8 cellular contexts compared by ENCODE assay signal in genomic region chr12:46269429-46270241, GRCh38. TPM values are rescaled to one million over a fixed set of nuclear protein-coding genes. Genes with fewer than 3 reads are reported as not detected.
DNase-seq lines count a peak whose midpoint lies in the region; ATAC-seq lines count a peak whose summit lies in the region.

No MANE protein-coding gene starts in this region.

- peak overlapping the region; percentile 99 for H3K9ac ChIP-seq in HUES64 (ENCODE audit: low read depth, low read length)

- H3K36me3 ChIP-seq in CD4-positive, CD25-positive, alpha-beta regulatory T cell (ENCODE audit: control insufficient read depth, insufficient read depth, low read length) = peaks cover 4% of the 10 kb centered on the region
- H3K36me3 ChIP-seq in HUES64 (ENCODE audit: insufficient read depth, low read length) (0 out of 2 replicates have a peak, but pooled peaks cover 6% of the 10 kb centered on the region), mesodermal cell (ENCODE audit: control insufficient read depth, insufficient read depth, low read length) (peaks cover 4% of the 10 kb centered on the region)

- H3K4me3 Mint-ChIP-seq in CD4-positive, CD25-positive, alpha-beta regulatory T cell = no peak overlapping the region

- H3K27me3 Mint-ChIP-seq in CD4-positive, CD25-positive, alpha-beta regulatory T cell = no peaks in the 10 kb centered on the region

- 8% methylated on average over 42 of the region's 42 CpGs for WGBS in HUES64
- 17 to 18% methylated on average over 28 to 35 of the region's 42 CpGs for WGBS in mesodermal cell (ENCODE audit: insufficient coverage in 2 of 2), 2 experiments

- no peaks in the 10 kb centered on the region for H3K36me3 Mint-ChIP-seq in CD4-positive, CD25-positive, alpha-beta regulatory T cell

- peak overlapping the region; percentile 96 for H3K27ac ChIP-seq in CD4-positive, CD25-positive, alpha-beta regulatory T cell (ENCODE audit: insufficient read depth, low read length, poor library complexity, severe bottlenecking)
- H3K27ac ChIP-seq in HUES64 (ENCODE audit: low read depth, low read length) (peak overlapping the region; percentile 96), mesodermal cell (ENCODE audit: low read depth, low read length, severe bottlenecking) (peak overlapping the region; percentile 77)

- ATAC-seq in CD4-positive, CD25-positive, alpha-beta regulatory T cell (ENCODE audit: low read depth in 2 of 2) = peak; percentile 23 to 47
- peak; percentile 16 for ATAC-seq in GM19463 (IDR thresholded peaks at IDR 0.05; ENCODE audit: unreplicated experiment)
- ATAC-seq in activated CD4-positive, CD25-positive, alpha-beta regulatory T cell treated with anti-CD3 and anti-CD28 coated beads, Interleukin-2, amount 50 U/mL, for 24 hours = peak; percentile 49 to 55

- no peaks in the 10 kb centered on the region for H3K9me3 ChIP-seq in CD4-positive, CD25-positive, alpha-beta regulatory T cell (ENCODE audit: control insufficient read depth in 2 of 2, low read length in 2 of 2)
- no peaks in the 10 kb centered on the region for H3K9me3 ChIP-seq in HUES64 (ENCODE audit: insufficient read depth, low read depth, low read length)
- H3K9me3 ChIP-seq in mesodermal cell (ENCODE audit: control insufficient read depth, low read length) = no peaks in the 10 kb centered on the region

- no peaks in the 10 kb centered on the region for H3K27me3 ChIP-seq in CD4-positive, CD25-positive, alpha-beta regulatory T cell (ENCODE audit: control insufficient read depth, insufficient read depth, low read length)
- no peaks in the 10 kb centered on the region for H3K27me3 ChIP-seq in HUES64 (ENCODE audit: insufficient read depth, low read length)

- peaks cover 47% of the 10 kb centered on the region for H3K4me1 ChIP-seq in CD4-positive, CD25-positive, alpha-beta regulatory T cell (ENCODE audit: control insufficient read depth, insufficient read depth, low read length, poor library complexity, severe bottlenecking)
- H3K4me1 ChIP-seq in HUES64 (ENCODE audit: insufficient read depth, low read length) = peaks cover 31% of the 10 kb centered on the region
- H3K4me1 ChIP-seq in mesodermal cell (ENCODE audit: control insufficient read depth, insufficient read depth, low read length, poor library complexity, severe bottlenecking) = peaks cover 6% of the 10 kb centered on the region

- H3K4me3 ChIP-seq in CD4-positive, CD25-positive, alpha-beta regulatory T cell (ENCODE audit: low read depth, low read length) = peak overlapping the region; percentile 82
- peak overlapping the region; percentile 90 for H3K4me3 ChIP-seq in HUES64 (ENCODE audit: low read length)
- H3K4me3 ChIP-seq in mesodermal cell (ENCODE audit: extremely low read depth, insufficient read depth, low read length, poor library complexity, severe bottlenecking) = peak overlapping the region; percentile 89

- DNase-seq in CD4-positive, CD25-positive, alpha-beta regulatory T cell = peak; percentile 57 to 90 (median 62)
- DNase-seq in dedifferentiated amniotic fluid mesenchymal stem cell (ENCODE audit: extremely low spot score) (peak; percentile 22), NCI-H187 treated with DMSO at 0.1 percent for 48 hours (lab: John Stamatoyannopoulos, UW) (no peak)
- DNase-seq in stimulated activated CD8-positive, alpha-beta memory T cell treated with anti-CD3 and anti-CD28 coated beads, Interleukin-7, amount 100 ng/mL, for 24 hours (ENCODE audit: low read depth) = peak; percentile 45

- peaks cover 0 to 3% (median 0%) of the 10 kb centered on the region in 7 donors for H3K9me3 Mint-ChIP-seq in CD4-positive, CD25-positive, alpha-beta regulatory T cell

- peaks cover 0 to 39% (median 24%) of the 10 kb centered on the region in 4 donors for H3K4me1 Mint-ChIP-seq in CD4-positive, CD25-positive, alpha-beta regulatory T cell

- H3K27ac Mint-ChIP-seq in CD4-positive, CD25-positive, alpha-beta regulatory T cell = no peak overlapping the region

RNA-seq across cellular contexts. Expression of gene SLC38A1, which starts 0.8 kb away (rescaled TPM):
- 342 TPM for total RNA-seq in CD4-positive, CD25-positive, alpha-beta regulatory T cell
- polyA plus RNA-seq in CD4-positive, CD25-positive, alpha-beta regulatory T cell = 100 to 1,000 TPM; 257 to 279 (median 272) TPM
- 122 TPM for polyA plus RNA-seq in HUES64 (2013, experiment 1 of 2)
- 118 TPM for polyA plus RNA-seq in HUES64 (2013, experiment 2 of 2)
- polyA plus RNA-seq in mesodermal cell (2013, experiment 1 of 2) = 66.4 TPM
- 62.8 TPM for polyA plus RNA-seq in mesodermal cell (2013, experiment 2 of 2)
